1 cellular context compared by ENCODE assay signal in the genomic region with DNA sequence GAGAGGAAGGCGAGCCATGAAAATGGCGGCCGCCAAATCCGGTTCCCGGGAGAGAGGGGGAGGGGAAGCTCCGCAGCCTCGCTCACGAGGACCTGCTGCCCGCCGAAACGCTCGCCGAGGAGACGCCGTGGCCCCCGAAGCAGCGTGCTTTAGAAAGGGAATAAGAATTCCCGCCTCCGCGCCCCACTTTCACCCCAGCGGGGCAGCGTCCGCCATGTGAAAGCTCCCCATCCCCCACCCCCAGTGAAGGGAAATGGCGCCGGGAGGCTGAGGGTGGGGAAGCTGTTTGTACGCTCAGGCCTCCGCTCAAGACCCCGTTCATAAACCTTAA.
TF ChIP-seq lines count a peak whose summit lies in the region.

No MANE protein-coding gene starts in this region.

TF ChIP-seq in SK-N-SH treated with all-trans-retinoic acid at 6 μM for 48 hours, 23 proteins besides CTCF, POLR2A, EP300 and RAD21 (continued from another document):
- TF ChIP-seq CSDC2 (CRISPR knock-in tag; IDR thresholded peaks at IDR 0.05) (peak; percentile 41; the same call in 1 of the 2 replicates), ZFP30 (CRISPR knock-in tag; IDR thresholded peaks at IDR 0.05) (no peak), TSHZ2 (CRISPR knock-in tag; IDR thresholded peaks at IDR 0.05) (no peak), SNAI2 (CRISPR knock-in tag; IDR thresholded peaks at IDR 0.05) (peak; percentile 45; the same call in 1 of the 2 replicates), ZFP3 (CRISPR knock-in tag; IDR thresholded peaks at IDR 0.05) (0 out of 2 replicates have a peak, but pooled peaks have one; percentile 38), POU6F1 (CRISPR knock-in tag; IDR thresholded peaks at IDR 0.05; ENCODE audit: borderline replicate concordance, low read depth) (no peak), ZNF8 (CRISPR knock-in tag; IDR thresholded peaks at IDR 0.05) (peak; percentile 8; the same call in 1 of the 2 replicates)
